2 cellular contexts compared by ENCODE assay signal in genomic region chr15:39687965-39688364, GRCh38.
TF ChIP-seq lines count a peak whose summit lies in the region.

No MANE protein-coding gene starts in this region.

TF ChIP-seq in HEK293, 187 proteins besides CTCF, POLR2A, EP300 and RAD21 (continued from another document):
- TF ChIP-seq PRDM10 (tag by site-specific recombination; IDR thresholded peaks at IDR 0.05) = 0 out of 2 replicates have a peak, but pooled peaks have one; percentile 12
- no peak for TF ChIP-seq ZBTB17 (tag by site-specific recombination; IDR thresholded peaks at IDR 0.05)

TF ChIP-seq in K562, 482 proteins besides CTCF, POLR2A, EP300 and RAD21 (continued from another document):
- TF ChIP-seq ETS1 (conservative IDR thresholded peaks at IDR 0.05; ENCODE audit: control insufficient read depth, low read depth, low read length) (no peak), PRDM10 (IDR thresholded peaks at IDR 0.05; ENCODE audit: partially characterized antibody) (peak; percentile 34), FOXO4 (CRISPR knock-in tag; IDR thresholded peaks at IDR 0.05) (no peak)
